In genomic region chr20:32229351-32229750, GRCh38 we compare ENCODE assay signal across 12 cellular contexts.
"Had no signal": no experiment of that assay in that cellular context is flagged by ENCODE, and none has a peak within 500 bp of the region (broad histone marks: within the 10 kb centered on the region; RNA-seq: fewer than 3 reads in every experiment).

No MANE protein-coding gene starts in this region.

- DNase-seq: central memory CD4-positive, alpha-beta T cell; colonic mucosa; hippocampal formation; left lung; naive thymus-derived CD4-positive, alpha-beta T cell; stimulated activated CD4-positive, alpha-beta T cell treated with anti-CD3 and anti-CD28 coated beads, Interleukin-2, amount 100 ng/mL, for 48 hours; stimulated activated naive B cell treated with anti-CD40 and anti-IgM and Interleukin-4, amounts not matched to agents 10 μg/mL and 1 μg/mL and 100 μg/mL, for 72 hours; T-helper 2 cell; upper lobe of left lung had no signal

- H3K36me3 ChIP-seq: colonic mucosa had no signal

- H3K27me3 Mint-ChIP-seq: naive thymus-derived CD4-positive, alpha-beta T cell; stimulated activated naive B cell treated with anti-CD40 and anti-IgM and Interleukin-4, amounts not matched to agents 10 μg/mL and 1 μg/mL and 100 μg/mL, for 72 hours had no signal

- H3K27ac ChIP-seq: esophagus muscularis mucosa, parathyroid adenoma had no signal

- H3K27me3 ChIP-seq: colonic mucosa, esophagus muscularis mucosa, left lung, upper lobe of left lung had no signal

- H3K4me3 Mint-ChIP-seq: naive thymus-derived CD4-positive, alpha-beta T cell; stimulated activated naive B cell treated with anti-CD40 and anti-IgM and Interleukin-4, amounts not matched to agents 10 μg/mL and 1 μg/mL and 100 μg/mL, for 72 hours; WTC11 had no signal

- H3K9me3 Mint-ChIP-seq: naive thymus-derived CD4-positive, alpha-beta T cell; stimulated activated naive B cell treated with anti-CD40 and anti-IgM and Interleukin-4, amounts not matched to agents 10 μg/mL and 1 μg/mL and 100 μg/mL, for 72 hours; WTC11 had no signal

- H3K27ac Mint-ChIP-seq: WTC11 had no signal

- H3K4me1 Mint-ChIP-seq: WTC11 had no signal

- H3K4me3 ChIP-seq: colonic mucosa, esophagus muscularis mucosa, left lung, upper lobe of left lung had no signal

- ATAC-seq: left lung; naive thymus-derived CD4-positive, alpha-beta T cell; stimulated activated naive B cell treated with anti-CD40 and anti-IgM and Interleukin-4, amounts not matched to agents 10 μg/mL and 1 μg/mL and 100 μg/mL, for 72 hours; WTC11 had no signal

- H3K9me3 ChIP-seq: colonic mucosa, esophagus muscularis mucosa, left lung, upper lobe of left lung had no signal
